Comparison of ENCODE assay signal across 13 cellular contexts in the genomic region with DNA sequence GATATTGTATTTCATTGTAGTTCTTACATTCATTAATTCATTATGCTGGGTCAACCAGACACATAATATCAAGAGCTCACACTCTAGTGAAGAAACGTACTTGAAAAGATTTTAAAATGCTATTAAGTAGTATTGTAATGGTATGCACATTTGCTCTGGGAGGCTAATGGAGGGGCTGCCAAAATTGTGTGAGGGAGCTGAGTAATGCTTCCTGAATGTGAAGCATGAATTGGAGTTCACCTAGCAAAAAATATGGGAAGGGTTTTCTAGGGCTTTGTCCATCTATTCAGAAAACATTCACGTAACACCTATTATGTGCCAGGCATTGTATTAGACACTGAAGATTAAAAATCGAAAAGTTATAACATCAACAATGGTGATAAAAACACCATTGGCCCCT.
"Had no signal": no experiment of that assay in that cellular context is flagged by ENCODE, and none has a peak within 500 bp of the region (broad histone marks: within the 10 kb centered on the region; RNA-seq: fewer than 3 reads in every experiment).

No MANE protein-coding gene starts in this region.

- H3K9me3 ChIP-seq: colonic mucosa, gastrocnemius medialis, stomach had no signal

- H3K36me3 ChIP-seq: colonic mucosa, gastrocnemius medialis, heart left ventricle, stomach had no signal

- DNase-seq: activated CD4-positive, alpha-beta T cell treated with anti-CD3 and anti-CD28 coated beads, Interleukin-2, amount 50 U/mL, for 1 hour; activated naive CD4-positive, alpha-beta T cell treated with Interleukin-2 at 50 U/mL for 16 hours; activated naive CD8-positive, alpha-beta T cell treated with anti-CD3 and anti-CD28 coated beads, Interleukin-2, amount 50 U/mL, for 24 hours; aorta; colonic mucosa; effector CD8-positive, alpha-beta T cell; gastrocnemius medialis; heart left ventricle; immature natural killer cell; nephron progenitor cell; stimulated activated CD4-positive, alpha-beta T cell treated with anti-CD3 and anti-CD28 coated beads, Interleukin-12 subunit alpha, Interleukin-12 subunit beta, amount 100 ng/mL, for 4 hours; stimulated activated CD4-positive, alpha-beta T cell treated with anti-CD3 and anti-CD28 coated beads, Interleukin-2, amount 100 ng/mL, for 24 hours; stomach had no signal

- H3K27ac ChIP-seq: colonic mucosa, gastrocnemius medialis, heart left ventricle, stomach had no signal

- H3K4me1 ChIP-seq: colonic mucosa, gastrocnemius medialis had no signal

- H3K27me3 ChIP-seq: colonic mucosa, gastrocnemius medialis, heart left ventricle, stomach had no signal

- H3K4me3 ChIP-seq: colonic mucosa, gastrocnemius medialis, heart left ventricle, stomach had no signal
